Comparison of ENCODE assay signal across 18 cellular contexts in the genomic region with DNA sequence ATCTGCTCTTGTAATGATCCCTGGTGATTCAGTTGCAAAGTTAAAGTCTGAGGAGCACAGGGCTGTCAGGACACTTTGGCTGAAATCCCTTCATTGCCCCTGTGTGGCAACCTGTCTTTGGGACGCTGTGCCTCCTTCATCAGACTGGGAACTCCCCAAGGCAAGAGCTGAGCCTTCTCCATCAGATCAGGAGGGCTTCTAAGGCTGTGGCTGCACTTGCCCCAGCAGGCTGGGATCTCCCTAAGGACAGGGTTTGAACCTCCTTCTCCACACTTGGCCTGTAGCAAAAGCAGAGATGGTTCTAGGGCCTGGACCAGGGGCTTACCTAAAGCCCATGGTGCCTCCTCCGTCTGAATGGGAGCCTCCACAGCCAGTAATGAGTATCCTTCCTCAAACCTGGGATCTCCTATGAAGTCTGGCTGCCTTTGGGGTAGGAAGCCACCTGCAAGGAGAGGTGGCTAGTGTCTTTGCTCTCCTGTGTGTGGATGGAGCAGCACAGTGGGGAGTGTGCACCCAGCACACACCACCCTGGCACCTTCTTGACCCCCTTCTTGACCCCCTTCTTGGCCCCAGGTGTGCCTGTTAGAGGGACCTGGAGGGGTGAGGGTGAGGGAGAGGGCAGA.
A peak's percentile ranks its signal among the peaks of the same experiment; 100 is the strongest.
DNase-seq lines count a peak whose midpoint lies in the region; ATAC-seq and TF ChIP-seq lines count a peak whose summit lies in the region.
"Had no signal": no experiment of that assay in that cellular context is flagged by ENCODE, and none has a peak within 500 bp of the region (broad histone marks: within the 10 kb centered on the region; RNA-seq: fewer than 3 reads in every experiment).

No MANE protein-coding gene starts in this region.

- peak overlapping the region; percentile 18; the same call in 1 of the 2 replicates for H3K27ac ChIP-seq in HUES6 (ENCODE audit: low read depth, low read length)
- H3K27ac ChIP-seq: HL-60 had no signal

- no peak overlapping the region for H3K27ac Mint-ChIP-seq in activated CD4-positive, alpha-beta T cell treated with anti-CD3 and anti-CD28 coated beads for 36 hours
- no peak overlapping the region for H3K27ac Mint-ChIP-seq in mesothelial cell of epicardium
- no peak overlapping the region for H3K27ac Mint-ChIP-seq in stimulated activated effector memory CD8-positive, alpha-beta T cell treated with anti-CD3 and anti-CD28 coated beads, Interleukin-12 subunit alpha, Interleukin-12 subunit beta, amount 100 ng/mL, for 72 hours
- no peak overlapping the region for H3K27ac Mint-ChIP-seq in stimulated activated naive CD8-positive, alpha-beta T cell treated with anti-CD3 and anti-CD28 coated beads, Interleukin-15, amount 100 ng/mL, for 72 hours
- H3K27ac Mint-ChIP-seq: activated CD4-positive, alpha-beta T cell treated with anti-CD3 and anti-CD28 coated beads, Interleukin-2, amount 10 ng/mL, durations not matched to agents 24 days and 14 days; activated CD8-positive, alpha-beta memory T cell treated with anti-CD3 and anti-CD28 coated beads, Interleukin-2, amount 10 ng/mL, durations not matched to agents 7 days and 5 days; B cell; HFFc6; stimulated activated naive CD8-positive, alpha-beta T cell treated with anti-CD3 and anti-CD28 coated beads, Interleukin-15, Interleukin-2, amounts not matched to agents 100 ng/mL and 50 ng/mL, for 24 hours had no signal

- no peak for DNase-seq in activated CD4-positive, alpha-beta T cell treated with anti-CD3 and anti-CD28 coated beads for 36 hours
- no peak for DNase-seq in activated CD4-positive, alpha-beta T cell treated with anti-CD3 and anti-CD28 coated beads for 1 hour
- DNase-seq in mesothelial cell of epicardium (ENCODE audit: low spot score in 2 of 2, unreplicated experiment in 2 of 2) (no peak), middle frontal gyrus (ENCODE audit: extremely low spot score, low spot score) (no peak), T-helper 2 cell (no peak)
- no peak for DNase-seq in stimulated activated effector memory CD8-positive, alpha-beta T cell treated with anti-CD3 and anti-CD28 coated beads, Interleukin-12 subunit alpha, Interleukin-12 subunit beta, amount 100 ng/mL, for 72 hours (ENCODE audit: low spot score in 2 of 2)
- DNase-seq in stimulated activated naive CD8-positive, alpha-beta T cell treated with anti-CD3 and anti-CD28 coated beads, Interleukin-15, amount 100 ng/mL, for 72 hours = no peak
- DNase-seq: activated CD4-positive, alpha-beta T cell treated with anti-CD3 and anti-CD28 coated beads, Interleukin-2, amount 10 ng/mL, durations not matched to agents 24 days and 14 days; activated CD8-positive, alpha-beta memory T cell treated with anti-CD3 and anti-CD28 coated beads, Interleukin-2, amount 10 ng/mL, durations not matched to agents 7 days and 5 days; activated gamma-delta T cell treated with Interleukin-2 at 50 U/mL for 16 hours; effector CD4-positive, alpha-beta T cell; HFFc6; NCI-H69 had no signal

- H3K9me3 Mint-ChIP-seq in activated CD4-positive, alpha-beta T cell treated with anti-CD3 and anti-CD28 coated beads for 36 hours (ENCODE audit: low read depth) = no peaks in the 10 kb centered on the region
- peaks cover 14% of the 10 kb centered on the region for H3K9me3 Mint-ChIP-seq in mesothelial cell of epicardium
- no peaks in the 10 kb centered on the region for H3K9me3 Mint-ChIP-seq in stimulated activated effector memory CD8-positive, alpha-beta T cell treated with anti-CD3 and anti-CD28 coated beads, Interleukin-12 subunit alpha, Interleukin-12 subunit beta, amount 100 ng/mL, for 72 hours
- no peaks in the 10 kb centered on the region for H3K9me3 Mint-ChIP-seq in stimulated activated naive CD8-positive, alpha-beta T cell treated with anti-CD3 and anti-CD28 coated beads, Interleukin-15, amount 100 ng/mL, for 72 hours
- H3K9me3 Mint-ChIP-seq: activated CD4-positive, alpha-beta T cell treated with anti-CD3 and anti-CD28 coated beads, Interleukin-2, amount 10 ng/mL, durations not matched to agents 24 days and 14 days; HFFc6; stimulated activated naive CD8-positive, alpha-beta T cell treated with anti-CD3 and anti-CD28 coated beads, Interleukin-15, Interleukin-2, amounts not matched to agents 100 ng/mL and 50 ng/mL, for 24 hours had no signal

- intact Hi-C loops in activated CD4-positive, alpha-beta T cell treated with anti-CD3 and anti-CD28 coated beads for 36 hours (cut with DNase I, micrococcal nuclease) = no loop called here

- TF ChIP-seq CTCF in mesothelial cell of epicardium (IDR thresholded peaks at IDR 0.05; ENCODE audit: unreplicated experiment) = no peak

- no peak for ATAC-seq in activated CD4-positive, alpha-beta T cell treated with anti-CD3 and anti-CD28 coated beads for 36 hours
- no peak for ATAC-seq in stimulated activated effector memory CD8-positive, alpha-beta T cell treated with anti-CD3 and anti-CD28 coated beads, Interleukin-12 subunit alpha, Interleukin-12 subunit beta, amount 100 ng/mL, for 72 hours
- ATAC-seq in stimulated activated naive CD8-positive, alpha-beta T cell treated with anti-CD3 and anti-CD28 coated beads, Interleukin-15, amount 100 ng/mL, for 72 hours = no peak
- ATAC-seq: activated CD8-positive, alpha-beta memory T cell treated with anti-CD3 and anti-CD28 coated beads, Interleukin-2, amount 10 ng/mL, durations not matched to agents 7 days and 5 days had no signal

- POLR2A ChIA-PET in activated CD4-positive, alpha-beta T cell treated with anti-CD3 and anti-CD28 coated beads for 36 hours (lab: Charles Lee) = no interaction called here

- H3K4me3 Mint-ChIP-seq in activated CD4-positive, alpha-beta T cell treated with anti-CD3 and anti-CD28 coated beads for 36 hours = peak overlapping the region; percentile 53
- H3K4me3 Mint-ChIP-seq in mesothelial cell of epicardium = peak overlapping the region; percentile 54
- peak overlapping the region; percentile 17 for H3K4me3 Mint-ChIP-seq in stimulated activated effector memory CD8-positive, alpha-beta T cell treated with anti-CD3 and anti-CD28 coated beads, Interleukin-12 subunit alpha, Interleukin-12 subunit beta, amount 100 ng/mL, for 72 hours
- peak overlapping the region in 1 of 2 donors; percentile 67 for H3K4me3 Mint-ChIP-seq in stimulated activated naive CD8-positive, alpha-beta T cell treated with anti-CD3 and anti-CD28 coated beads, Interleukin-15, amount 100 ng/mL, for 72 hours
- H3K4me3 Mint-ChIP-seq: activated CD8-positive, alpha-beta memory T cell treated with anti-CD3 and anti-CD28 coated beads, Interleukin-2, amount 10 ng/mL, durations not matched to agents 7 days and 5 days; HFFc6 had no signal

- H3K9ac ChIP-seq in HUES6 (ENCODE audit: low read length) = peak overlapping the region; percentile 84

- no peaks in the 10 kb centered on the region for H3K36me3 Mint-ChIP-seq in activated CD4-positive, alpha-beta T cell treated with anti-CD3 and anti-CD28 coated beads for 36 hours (ENCODE audit: low read depth)
- no peaks in the 10 kb centered on the region for H3K36me3 Mint-ChIP-seq in mesothelial cell of epicardium
- H3K36me3 Mint-ChIP-seq in stimulated activated effector memory CD8-positive, alpha-beta T cell treated with anti-CD3 and anti-CD28 coated beads, Interleukin-12 subunit alpha, Interleukin-12 subunit beta, amount 100 ng/mL, for 72 hours = no peaks in the 10 kb centered on the region
- H3K36me3 Mint-ChIP-seq: activated CD8-positive, alpha-beta memory T cell treated with anti-CD3 and anti-CD28 coated beads, Interleukin-2, amount 10 ng/mL, durations not matched to agents 7 days and 5 days; IgD-negative memory B cell had no signal

- H3K27me3 ChIP-seq in HUES6 (ENCODE audit: control insufficient read depth, insufficient read depth, low read length) = peaks cover 42% of the 10 kb centered on the region

- CTCF ChIA-PET in activated CD4-positive, alpha-beta T cell treated with anti-CD3 and anti-CD28 coated beads for 36 hours (lab: Charles Lee) = interaction anchor here (1.8 kb wide), 1 partner anchor 115 kb away, joined by 5 read pairs; no protein-coding TSS in a partner anchor

- peaks cover 49% of the 10 kb centered on the region for H3K4me1 ChIP-seq in HUES6 (ENCODE audit: control insufficient read depth, insufficient read depth, low read length)

- peaks cover 22% of the 10 kb centered on the region for H3K4me1 Mint-ChIP-seq in activated CD4-positive, alpha-beta T cell treated with anti-CD3 and anti-CD28 coated beads for 36 hours
- H3K4me1 Mint-ChIP-seq in mesothelial cell of epicardium = peaks cover 20% of the 10 kb centered on the region
- peaks cover 16% of the 10 kb centered on the region for H3K4me1 Mint-ChIP-seq in stimulated activated effector memory CD8-positive, alpha-beta T cell treated with anti-CD3 and anti-CD28 coated beads, Interleukin-12 subunit alpha, Interleukin-12 subunit beta, amount 100 ng/mL, for 72 hours
- peaks cover 22% of the 10 kb centered on the region for H3K4me1 Mint-ChIP-seq in stimulated activated naive CD8-positive, alpha-beta T cell treated with anti-CD3 and anti-CD28 coated beads, Interleukin-15, amount 100 ng/mL, for 72 hours

- no peaks in the 10 kb centered on the region for H3K36me3 ChIP-seq in HUES6 (ENCODE audit: control insufficient read depth, insufficient read depth, low read length)

- peaks cover 7% of the 10 kb centered on the region for H3K27me3 Mint-ChIP-seq in activated CD4-positive, alpha-beta T cell treated with anti-CD3 and anti-CD28 coated beads for 36 hours
- H3K27me3 Mint-ChIP-seq in mesothelial cell of epicardium (ENCODE audit: low read depth) = peaks cover 2% of the 10 kb centered on the region
- peaks cover 45% of the 10 kb centered on the region for H3K27me3 Mint-ChIP-seq in stimulated activated naive CD8-positive, alpha-beta T cell treated with anti-CD3 and anti-CD28 coated beads, Interleukin-15, amount 100 ng/mL, for 72 hours

- no peak overlapping the region for H3K4me3 ChIP-seq in HUES6 (ENCODE audit: low read depth, low read length)

- H3K9me3 ChIP-seq in HUES6 (ENCODE audit: control insufficient read depth, insufficient read depth, low read depth, low read length) = no peaks in the 10 kb centered on the region
